In the genomic region with DNA sequence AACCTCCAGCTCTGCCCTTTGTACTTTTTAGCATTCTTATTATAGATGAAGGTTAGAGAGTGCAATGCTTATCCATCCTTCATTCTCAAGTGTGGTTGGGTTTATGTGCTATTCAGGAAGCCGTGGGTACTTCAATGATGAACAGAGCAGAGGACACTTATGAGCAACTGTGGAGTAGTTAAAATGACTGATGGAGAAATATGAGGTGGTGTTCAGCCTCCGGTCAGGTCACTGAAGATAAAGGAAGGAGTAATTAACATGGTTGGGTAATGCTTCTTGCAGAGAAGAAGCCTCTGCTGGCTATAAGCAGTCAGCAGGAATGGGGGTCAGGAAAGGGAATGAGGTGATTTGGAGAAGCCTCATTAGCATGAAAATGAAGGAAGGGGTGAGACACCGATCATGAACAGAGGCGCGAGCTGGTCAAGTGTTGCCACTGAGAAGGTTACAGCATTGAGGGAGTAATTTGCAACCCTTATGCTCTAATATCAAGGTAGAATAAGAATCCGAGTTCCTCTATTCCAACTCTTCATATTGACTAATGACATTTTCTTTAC, we compare ENCODE assay signal across 1 cellular context.
TF ChIP-seq lines count a peak whose summit lies in the region.

No MANE protein-coding gene starts in this region.

TF ChIP-seq in WTC11, 78 proteins besides CTCF, POLR2A, EP300 and RAD21 (continued from another document):
- TF ChIP-seq, protein P1, sequence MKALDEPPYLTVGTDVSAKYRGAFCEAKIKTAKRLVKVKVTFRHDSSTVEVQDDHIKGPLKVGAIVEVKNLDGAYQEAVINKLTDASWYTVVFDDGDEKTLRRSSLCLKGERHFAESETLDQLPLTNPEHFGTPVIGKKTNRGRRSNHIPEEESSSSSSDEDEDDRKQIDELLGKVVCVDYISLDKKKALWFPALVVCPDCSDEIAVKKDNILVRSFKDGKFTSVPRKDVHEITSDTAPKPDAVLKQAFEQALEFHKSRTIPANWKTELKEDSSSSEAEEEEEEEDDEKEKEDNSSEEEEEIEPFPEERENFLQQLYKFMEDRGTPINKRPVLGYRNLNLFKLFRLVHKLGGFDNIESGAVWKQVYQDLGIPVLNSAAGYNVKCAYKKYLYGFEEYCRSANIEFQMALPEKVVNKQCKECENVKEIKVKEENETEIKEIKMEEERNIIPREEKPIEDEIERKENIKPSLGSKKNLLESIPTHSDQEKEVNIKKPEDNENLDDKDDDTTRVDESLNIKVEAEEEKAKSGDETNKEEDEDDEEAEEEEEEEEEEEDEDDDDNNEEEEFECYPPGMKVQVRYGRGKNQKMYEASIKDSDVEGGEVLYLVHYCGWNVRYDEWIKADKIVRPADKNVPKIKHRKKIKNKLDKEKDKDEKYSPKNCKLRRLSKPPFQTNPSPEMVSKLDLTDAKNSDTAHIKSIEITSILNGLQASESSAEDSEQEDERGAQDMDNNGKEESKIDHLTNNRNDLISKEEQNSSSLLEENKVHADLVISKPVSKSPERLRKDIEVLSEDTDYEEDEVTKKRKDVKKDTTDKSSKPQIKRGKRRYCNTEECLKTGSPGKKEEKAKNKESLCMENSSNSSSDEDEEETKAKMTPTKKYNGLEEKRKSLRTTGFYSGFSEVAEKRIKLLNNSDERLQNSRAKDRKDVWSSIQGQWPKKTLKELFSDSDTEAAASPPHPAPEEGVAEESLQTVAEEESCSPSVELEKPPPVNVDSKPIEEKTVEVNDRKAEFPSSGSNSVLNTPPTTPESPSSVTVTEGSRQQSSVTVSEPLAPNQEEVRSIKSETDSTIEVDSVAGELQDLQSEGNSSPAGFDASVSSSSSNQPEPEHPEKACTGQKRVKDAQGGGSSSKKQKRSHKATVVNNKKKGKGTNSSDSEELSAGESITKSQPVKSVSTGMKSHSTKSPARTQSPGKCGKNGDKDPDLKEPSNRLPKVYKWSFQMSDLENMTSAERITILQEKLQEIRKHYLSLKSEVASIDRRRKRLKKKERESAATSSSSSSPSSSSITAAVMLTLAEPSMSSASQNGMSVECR (CRISPR knock-in tag; IDR thresholded peaks at IDR 0.05; ENCODE audit: borderline replicate concordance): no peak
- TF ChIP-seq, protein P2, sequence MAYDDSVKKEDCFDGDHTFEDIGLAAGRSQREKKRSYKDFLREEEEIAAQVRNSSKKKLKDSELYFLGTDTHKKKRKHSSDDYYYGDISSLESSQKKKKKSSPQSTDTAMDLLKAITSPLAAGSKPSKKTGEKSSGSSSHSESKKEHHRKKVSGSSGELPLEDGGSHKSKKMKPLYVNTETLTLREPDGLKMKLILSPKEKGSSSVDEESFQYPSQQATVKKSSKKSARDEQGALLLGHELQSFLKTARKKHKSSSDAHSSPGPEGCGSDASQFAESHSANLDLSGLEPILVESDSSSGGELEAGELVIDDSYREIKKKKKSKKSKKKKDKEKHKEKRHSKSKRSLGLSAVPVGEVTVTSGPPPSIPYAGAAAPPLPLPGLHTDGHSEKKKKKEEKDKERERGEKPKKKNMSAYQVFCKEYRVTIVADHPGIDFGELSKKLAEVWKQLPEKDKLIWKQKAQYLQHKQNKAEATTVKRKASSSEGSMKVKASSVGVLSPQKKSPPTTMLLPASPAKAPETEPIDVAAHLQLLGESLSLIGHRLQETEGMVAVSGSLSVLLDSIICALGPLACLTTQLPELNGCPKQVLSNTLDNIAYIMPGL (CRISPR knock-in tag; IDR thresholded peaks at IDR 0.05): no peak
- TF ChIP-seq, protein P3, sequence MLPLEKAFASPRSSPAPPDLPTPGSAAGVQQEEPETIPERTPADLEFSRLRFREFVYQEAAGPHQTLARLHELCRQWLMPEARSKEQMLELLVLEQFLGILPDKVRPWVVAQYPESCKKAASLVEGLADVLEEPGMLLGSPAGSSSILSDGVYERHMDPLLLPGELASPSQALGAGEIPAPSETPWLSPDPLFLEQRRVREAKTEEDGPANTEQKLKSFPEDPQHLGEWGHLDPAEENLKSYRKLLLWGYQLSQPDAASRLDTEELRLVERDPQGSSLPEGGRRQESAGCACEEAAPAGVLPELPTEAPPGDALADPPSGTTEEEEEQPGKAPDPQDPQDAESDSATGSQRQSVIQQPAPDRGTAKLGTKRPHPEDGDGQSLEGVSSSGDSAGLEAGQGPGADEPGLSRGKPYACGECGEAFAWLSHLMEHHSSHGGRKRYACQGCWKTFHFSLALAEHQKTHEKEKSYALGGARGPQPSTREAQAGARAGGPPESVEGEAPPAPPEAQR (CRISPR knock-in tag; IDR thresholded peaks at IDR 0.05): no peak
- TF ChIP-seq, protein P4, sequence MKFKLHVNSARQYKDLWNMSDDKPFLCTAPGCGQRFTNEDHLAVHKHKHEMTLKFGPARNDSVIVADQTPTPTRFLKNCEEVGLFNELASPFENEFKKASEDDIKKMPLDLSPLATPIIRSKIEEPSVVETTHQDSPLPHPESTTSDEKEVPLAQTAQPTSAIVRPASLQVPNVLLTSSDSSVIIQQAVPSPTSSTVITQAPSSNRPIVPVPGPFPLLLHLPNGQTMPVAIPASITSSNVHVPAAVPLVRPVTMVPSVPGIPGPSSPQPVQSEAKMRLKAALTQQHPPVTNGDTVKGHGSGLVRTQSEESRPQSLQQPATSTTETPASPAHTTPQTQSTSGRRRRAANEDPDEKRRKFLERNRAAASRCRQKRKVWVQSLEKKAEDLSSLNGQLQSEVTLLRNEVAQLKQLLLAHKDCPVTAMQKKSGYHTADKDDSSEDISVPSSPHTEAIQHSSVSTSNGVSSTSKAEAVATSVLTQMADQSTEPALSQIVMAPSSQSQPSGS (CRISPR knock-in tag; IDR thresholded peaks at IDR 0.05; ENCODE audit: borderline replicate concordance, low read depth): no peak
- TF ChIP-seq, protein P5, sequence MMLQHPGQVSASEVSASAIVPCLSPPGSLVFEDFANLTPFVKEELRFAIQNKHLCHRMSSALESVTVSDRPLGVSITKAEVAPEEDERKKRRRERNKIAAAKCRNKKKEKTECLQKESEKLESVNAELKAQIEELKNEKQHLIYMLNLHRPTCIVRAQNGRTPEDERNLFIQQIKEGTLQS (CRISPR knock-in tag; conservative IDR thresholded peaks at IDR 0.05): no peak
- TF ChIP-seq FOXJ3 (CRISPR knock-in tag; IDR thresholded peaks at IDR 0.05; ENCODE audit: borderline replicate concordance): no peak
- TF ChIP-seq, protein P6, sequence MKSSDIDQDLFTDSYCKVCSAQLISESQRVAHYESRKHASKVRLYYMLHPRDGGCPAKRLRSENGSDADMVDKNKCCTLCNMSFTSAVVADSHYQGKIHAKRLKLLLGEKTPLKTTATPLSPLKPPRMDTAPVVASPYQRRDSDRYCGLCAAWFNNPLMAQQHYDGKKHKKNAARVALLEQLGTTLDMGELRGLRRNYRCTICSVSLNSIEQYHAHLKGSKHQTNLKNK (CRISPR knock-in tag; IDR thresholded peaks at IDR 0.05): no peak
- TF ChIP-seq ZBTB21 (CRISPR knock-in tag; IDR thresholded peaks at IDR 0.05; ENCODE audit: borderline replicate concordance): no peak
- TF ChIP-seq, protein P7, sequence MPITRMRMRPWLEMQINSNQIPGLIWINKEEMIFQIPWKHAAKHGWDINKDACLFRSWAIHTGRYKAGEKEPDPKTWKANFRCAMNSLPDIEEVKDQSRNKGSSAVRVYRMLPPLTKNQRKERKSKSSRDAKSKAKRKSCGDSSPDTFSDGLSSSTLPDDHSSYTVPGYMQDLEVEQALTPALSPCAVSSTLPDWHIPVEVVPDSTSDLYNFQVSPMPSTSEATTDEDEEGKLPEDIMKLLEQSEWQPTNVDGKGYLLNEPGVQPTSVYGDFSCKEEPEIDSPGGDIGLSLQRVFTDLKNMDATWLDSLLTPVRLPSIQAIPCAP (CRISPR knock-in tag; IDR thresholded peaks at IDR 0.05): no peak
